Comparison of ENCODE assay signal across 8 cellular contexts in the genomic region with DNA sequence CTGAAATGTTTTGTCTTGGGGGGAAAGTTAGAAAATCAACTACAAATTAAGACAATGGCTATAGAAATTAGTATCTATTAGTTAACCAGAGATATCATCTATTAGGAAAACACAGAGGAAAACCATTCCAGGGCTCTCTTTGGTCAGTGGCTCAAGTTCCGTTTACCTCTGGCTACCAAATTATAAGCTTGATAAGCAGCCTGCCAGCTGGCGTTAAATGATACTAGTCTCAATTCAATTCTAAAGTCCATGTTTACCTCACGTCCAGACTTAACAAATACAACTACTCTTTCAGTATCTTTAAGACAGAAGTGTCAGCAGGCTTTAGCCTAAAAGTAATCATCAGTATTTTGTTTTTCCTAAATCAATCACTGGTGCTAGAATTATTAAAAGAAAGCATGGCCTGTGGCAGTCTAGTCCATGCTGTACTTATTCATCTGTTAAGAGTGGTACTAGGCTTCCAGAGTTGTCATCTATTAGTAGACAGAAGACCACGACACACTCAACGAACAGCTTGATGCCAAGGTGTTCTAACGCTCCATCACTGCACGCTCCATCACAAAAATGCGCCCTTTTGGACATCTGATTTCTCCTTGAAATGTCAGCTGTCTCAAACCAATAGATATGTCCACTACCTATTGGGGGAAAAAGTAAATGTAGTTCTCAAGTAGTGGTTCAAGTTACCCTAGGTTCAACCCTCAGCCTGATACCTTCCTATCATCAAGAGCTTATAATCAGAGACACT. TPM values are rescaled to one million over a fixed set of nuclear protein-coding genes. Genes with fewer than 3 reads are reported as not detected.
DNase-seq lines count a peak whose midpoint lies in the region; ATAC-seq and TF ChIP-seq lines count a peak whose summit lies in the region.

No MANE protein-coding gene starts in this region.

- H3K27ac ChIP-seq in aorta (ENCODE audit: low read depth in 1 of 2, low read length in 2 of 2): no peak overlapping the region

- H3K9me3 ChIP-seq in aorta (ENCODE audit: control insufficient read depth, low read length): no peaks in the 10 kb centered on the region

- 9 to 10% methylated on average over 8 of the region's 8 CpGs for WGBS in aorta, 2 donors

- H3K27me3 Mint-ChIP-seq in activated CD4-positive, alpha-beta T cell treated with anti-CD3 and anti-CD28 coated beads, Interleukin-2, amount 10 ng/mL, durations not matched to agents 7 days and 5 days: no peaks in the 10 kb centered on the region
- peaks cover 22% of the 10 kb centered on the region for H3K27me3 Mint-ChIP-seq in brain
- no peaks in the 10 kb centered on the region for H3K27me3 Mint-ChIP-seq in memory B cell

- POLR2A ChIA-PET in activated CD4-positive, alpha-beta T cell treated with anti-CD3 and anti-CD28 coated beads, Interleukin-2, amount 10 ng/mL, durations not matched to agents 7 days and 5 days (lab: Charles Lee): interaction anchor here (0.5 kb wide), 1 partner anchor 561 kb away, joined by 3 read pairs; a partner anchor contains a TSS

- peak; percentile 12 for DNase-seq in activated CD4-positive, alpha-beta T cell treated with anti-CD3 and anti-CD28 coated beads, Interleukin-2, amount 10 ng/mL, durations not matched to agents 7 days and 5 days
- DNase-seq in activated CD4-positive, alpha-beta T cell treated with anti-CD3 and anti-CD28 coated beads, Interleukin-2, amount 50 U/mL, for 4 hours: no peak
- DNase-seq in NCI-H1694 (lab: John Stamatoyannopoulos, UW) (peak; percentile 31), memory B cell (ENCODE audit: low spot score in 2 of 2) (no peak), aorta (no peak)
- no peak for DNase-seq in activated CD4-positive, CD25-positive, alpha-beta regulatory T cell treated with anti-CD3 and anti-CD28 coated beads, Interleukin-2, amount 50 U/mL, for 72 hours

- H3K4me1 ChIP-seq in aorta (ENCODE audit: control insufficient read depth in 1 of 2, insufficient read depth in 2 of 2, low read length in 2 of 2): peaks cover 2 to 8% of the 10 kb centered on the region in 2 donors

- H3K4me1 Mint-ChIP-seq in activated CD4-positive, alpha-beta T cell treated with anti-CD3 and anti-CD28 coated beads, Interleukin-2, amount 10 ng/mL, durations not matched to agents 7 days and 5 days: peaks cover 66% of the 10 kb centered on the region
- H3K4me1 Mint-ChIP-seq in brain (peaks cover 77% of the 10 kb centered on the region), memory B cell (peaks cover 40% of the 10 kb centered on the region)

- peaks cover 26% of the 10 kb centered on the region for H3K36me3 Mint-ChIP-seq in activated CD4-positive, alpha-beta T cell treated with anti-CD3 and anti-CD28 coated beads, Interleukin-2, amount 10 ng/mL, durations not matched to agents 7 days and 5 days (ENCODE audit: low read depth)
- H3K36me3 Mint-ChIP-seq in brain: peaks cover 12% of the 10 kb centered on the region
- H3K36me3 Mint-ChIP-seq in memory B cell: peaks cover 4% of the 10 kb centered on the region

- CTCF ChIA-PET in activated CD4-positive, alpha-beta T cell treated with anti-CD3 and anti-CD28 coated beads, Interleukin-2, amount 10 ng/mL, durations not matched to agents 7 days and 5 days (lab: Charles Lee): interaction anchor here (0.5 to 1.3 kb wide), 3 partner anchors 9 to 831 kb away, joined by 3 to 4 read pairs (median 3); no protein-coding TSS in a partner anchor

- no peak for TF ChIP-seq CTCF in brain (conservative IDR thresholded peaks at IDR 0.05)

- peak overlapping the region; percentile 64 to 73 for H3K4me3 ChIP-seq in aorta (ENCODE audit: low read length in 2 of 2)

- H3K4me3 Mint-ChIP-seq in activated CD4-positive, alpha-beta T cell treated with anti-CD3 and anti-CD28 coated beads, Interleukin-2, amount 10 ng/mL, durations not matched to agents 7 days and 5 days: peak overlapping the region; percentile 96
- H3K4me3 Mint-ChIP-seq in brain: peak overlapping the region; percentile 91 to 100 (median 97)
- peak overlapping the region; percentile 100 for H3K4me3 Mint-ChIP-seq in memory B cell

- intact Hi-C loops in aorta (cut with DNase I): loop anchor here in 1 of 2 donors (10.0 kb wide), 2 partner anchors 89 to 679 kb away; no protein-coding TSS in a partner anchor

- no peaks in the 10 kb centered on the region for H3K36me3 ChIP-seq in aorta (ENCODE audit: control insufficient read depth in 1 of 2, insufficient read depth in 2 of 2, low read length in 1 of 2)

- H3K27me3 ChIP-seq in aorta (ENCODE audit: control insufficient read depth in 1 of 2, insufficient read depth in 2 of 2, low read length in 1 of 2): no peaks in the 10 kb centered on the region

- ATAC-seq in memory B cell (ENCODE audit: low read depth) (no peak), aorta (ENCODE audit: low FRiP score) (peak; percentile 0), HG03442 (IDR thresholded peaks at IDR 0.05; ENCODE audit: unreplicated experiment) (no peak)

- H3K9me3 Mint-ChIP-seq in activated CD4-positive, alpha-beta T cell treated with anti-CD3 and anti-CD28 coated beads, Interleukin-2, amount 10 ng/mL, durations not matched to agents 7 days and 5 days: peaks cover 1% of the 10 kb centered on the region
- no peaks in the 10 kb centered on the region for H3K9me3 Mint-ChIP-seq in brain
- no peaks in the 10 kb centered on the region for H3K9me3 Mint-ChIP-seq in memory B cell

- H3K27ac Mint-ChIP-seq in activated CD4-positive, alpha-beta T cell treated with anti-CD3 and anti-CD28 coated beads, Interleukin-2, amount 10 ng/mL, durations not matched to agents 7 days and 5 days: peak overlapping the region; percentile 97
- peak overlapping the region; percentile 87 to 99 (median 97) for H3K27ac Mint-ChIP-seq in brain
- peak overlapping the region; percentile 98 for H3K27ac Mint-ChIP-seq in memory B cell

RNA-seq across cellular contexts. Expression of a gene that starts 1.5 kb away (rescaled TPM):
- total RNA-seq in activated CD4-positive, alpha-beta T cell treated with anti-CD3 and anti-CD28 coated beads, Interleukin-2, amount 10 ng/mL, durations not matched to agents 7 days and 5 days: 10 to 100 TPM; 87.9 to 89.9 TPM
- 74.5 TPM for polyA plus RNA-seq in brain (ENCODE audit: insufficient read depth, low read depth, low replicate concordance)
- total RNA-seq in aorta: 10 to 100 TPM; 84.8 to 93.8 TPM
- 10 to 100 TPM; 19.8 to 22.3 TPM for polyA plus RNA-seq in aorta

Comparison
In these comparisons a context has a peak if more than half of its experiments do, and no peak if none do; other contexts are left out.
1. DNase-seq: peak in activated CD4-positive, alpha-beta T cell treated with anti-CD3 and anti-CD28 coated beads, Interleukin-2, amount 10 ng/mL, durations not matched to agents 7 days and 5 days (single experiment) and NCI-H1694 (single experiment); none in activated CD4-positive, alpha-beta T cell treated with anti-CD3 and anti-CD28 coated beads, Interleukin-2, amount 50 U/mL, for 4 hours (0 of 2), memory B cell (0 of 2), aorta (0 of 2) and activated CD4-positive, CD25-positive, alpha-beta regulatory T cell treated with anti-CD3 and anti-CD28 coated beads, Interleukin-2, amount 50 U/mL, for 72 hours (single experiment).
2. Peak in every context shown above with its lines, with median percentiles within 50 percentile points of each other: H3K27ac Mint-ChIP-seq and H3K4me3 Mint-ChIP-seq.